In the genomic region with DNA sequence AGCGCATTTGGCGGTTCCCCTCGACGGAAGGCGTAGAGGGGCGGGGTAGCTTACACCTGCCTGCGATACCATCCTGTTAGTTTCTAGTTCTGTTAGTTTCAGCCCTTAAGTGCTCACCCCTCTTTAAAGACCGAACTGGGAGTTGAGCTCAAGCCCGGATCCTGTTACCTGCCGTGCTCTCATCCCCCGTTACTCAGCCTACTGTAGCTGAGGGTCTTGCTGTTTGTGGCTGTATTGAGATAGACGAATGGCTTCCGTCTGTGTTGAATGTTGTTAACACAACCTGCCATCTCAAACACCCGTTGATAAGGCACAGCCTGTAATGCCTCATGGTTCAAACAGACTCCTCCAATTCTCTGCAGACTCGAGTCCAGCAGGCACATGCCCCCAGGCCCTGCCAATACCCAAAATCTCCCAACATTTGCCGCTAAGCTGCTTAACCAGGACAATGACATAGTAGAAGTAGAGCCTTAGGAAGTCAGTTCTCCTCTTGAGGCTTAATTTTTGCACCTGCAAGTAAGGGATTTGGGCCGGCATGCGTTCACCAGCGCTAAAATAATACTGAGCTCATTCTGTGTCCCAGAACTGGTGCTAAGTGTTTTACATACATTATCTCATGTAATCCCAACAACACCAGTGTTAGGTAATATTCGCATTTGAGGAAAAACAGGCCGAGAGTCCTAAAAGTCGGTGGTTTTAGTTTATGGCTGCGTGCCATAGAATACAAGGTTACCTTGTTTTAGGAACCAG, we compare ENCODE assay signal across 8 cellular contexts. TPM values are rescaled to one million over a fixed set of nuclear protein-coding genes. Genes with fewer than 3 reads are reported as not detected.
A peak's percentile ranks its signal among the peaks of the same experiment; 100 is the strongest.
DNase-seq lines count a peak whose midpoint lies in the region; ATAC-seq, FAIRE-seq and TF ChIP-seq lines count a peak whose summit lies in the region.

No MANE protein-coding gene starts in this region.

- peaks cover 8% of the 10 kb centered on the region for H3K4me1 ChIP-seq in mammary epithelial cell (ENCODE audit: insufficient read depth, low read length)
- peaks cover 6 to 9% of the 10 kb centered on the region in 2 donors for H3K4me1 ChIP-seq in kidney (ENCODE audit: control insufficient read depth in 1 of 2, insufficient read depth in 1 of 2, low read depth in 1 of 2, low read length in 2 of 2)
- peaks cover 7% of the 10 kb centered on the region for H3K4me1 ChIP-seq in stomach smooth muscle (ENCODE audit: control insufficient read depth, insufficient read depth, low read length)

- intact Hi-C loops in Calu3 (cut with micrococcal nuclease; ENCODE audit: unreplicated experiment): no loop called here
- intact Hi-C loops in mammary epithelial cell (cut with micrococcal nuclease): loop anchor here (1.0 to 10.0 kb wide), 6 partner anchors 19 to 838 kb away; a partner anchor contains a TSS
- intact Hi-C loops in kidney (cut with DNase I): no loop called here

- H3K4me2 ChIP-seq in mammary epithelial cell (ENCODE audit: insufficient read depth, low read depth, low read length): peak overlapping the region; percentile 82

- DNase-seq in Calu3 (peak; percentile 15), NCI-H82 treated with DMSO at 0.1 percent for 48 hours (lab: John Stamatoyannopoulos, UW; ENCODE audit: unreplicated experiment) (peak; percentile 56), mammary epithelial cell (no peak), kidney (no peak)
- DNase-seq in activated CD4-positive, alpha-beta T cell treated with anti-CD3 and anti-CD28 coated beads for 4 hours: no peak

- in situ Hi-C loops in mammary epithelial cell (cut with MboI; ENCODE audit: low sequenced_read_pairs in 2 of 2): no loop called here

- H3K79me2 ChIP-seq in mammary epithelial cell (ENCODE audit: insufficient read depth, low read length): peaks cover 62% of the 10 kb centered on the region

- CTCF ChIA-PET in Calu3 (lab: Charles Lee) (interaction anchor here (0.6 to 1.2 kb wide), 3 partner anchors 50 to 579 kb away, joined by 3 to 5 read pairs (median 3); no protein-coding TSS in a partner anchor), mammary epithelial cell (lab: Charles Lee; ENCODE audit: low non-redundant PET) (no interaction called here)

- H3K9me3 Mint-ChIP-seq in Calu3 (ENCODE audit: low read depth, unreplicated experiment): no peaks in the 10 kb centered on the region

- peak overlapping the region; percentile 98 for H3K27ac Mint-ChIP-seq in Calu3 (ENCODE audit: unreplicated experiment)

- peak overlapping the region; percentile 96 for H3K9ac ChIP-seq in mammary epithelial cell (ENCODE audit: insufficient read depth, low read length)
- peak overlapping the region; percentile 99 to 100 for H3K9ac ChIP-seq in kidney (ENCODE audit: low read length in 2 of 2)
- H3K9ac ChIP-seq in stomach smooth muscle (ENCODE audit: low read length in 2 of 2): peak overlapping the region; percentile 96 to 100

- WGBS in mammary epithelial cell (ENCODE audit: low coverage, missing lambda C conversion rate): 6% methylated on average over 22 of the region's 23 CpGs

- TF ChIP-seq CTCF in Calu3 (IDR thresholded peaks at IDR 0.05; ENCODE audit: unreplicated experiment): no peak
- TF ChIP-seq CTCF in mammary epithelial cell (conservative IDR thresholded peaks at IDR 0.05 in 1 of 2, IDR thresholded peaks at IDR 0.05 in 1 of 2; ENCODE audit: extremely low read depth in 1 of 2, insufficient read depth in 1 of 2, low read depth in 1 of 2, low read length in 2 of 2): no peak
- TF ChIP-seq CTCF in kidney (IDR thresholded peaks at IDR 0.05; ENCODE audit: borderline replicate concordance, extremely low read depth, insufficient read depth): no peak

- BruUV-seq in Calu3 (replicated peaks; lab: Mats Ljungman, UMichigan): TSS peak; percentile 47
- BruUV-seq in mammary epithelial cell (replicated peaks; lab: Mats Ljungman, UMichigan): no TSS peak

- peak overlapping the region; percentile 98 for H3K4me3 Mint-ChIP-seq in Calu3 (ENCODE audit: low read depth, unreplicated experiment)

- FAIRE-seq in kidney (lab: Jason Lieb, UNC): no peak

- dilution Hi-C loops in mammary epithelial cell (cut with HindIII; ENCODE audit: low sequenced_read_pairs): no loop called here

- H3K4me3 ChIP-seq in mammary epithelial cell (replicated peaks in 1 of 3; ENCODE audit: insufficient read depth in 1 of 3, low read depth in 2 of 3, low read length in 3 of 3): peak overlapping the region; percentile 58 to 100 (median 78)
- peak overlapping the region; percentile 81 to 96 for H3K4me3 ChIP-seq in kidney (ENCODE audit: low read length in 2 of 2)
- peak overlapping the region; percentile 66 to 96 for H3K4me3 ChIP-seq in stomach smooth muscle (ENCODE audit: low read length in 2 of 2)

- no peaks in the 10 kb centered on the region for H3K4me1 Mint-ChIP-seq in Calu3 (ENCODE audit: low read depth, unreplicated experiment)

- H3K36me3 ChIP-seq in mammary epithelial cell (ENCODE audit: insufficient read depth, low read length) (no peaks in the 10 kb centered on the region), kidney (ENCODE audit: control insufficient read depth in 1 of 2, insufficient read depth in 2 of 2, low read length in 2 of 2) (no peaks in the 10 kb centered on the region), stomach smooth muscle (ENCODE audit: control insufficient read depth in 2 of 2, insufficient read depth in 2 of 2, low read length in 2 of 2) (no peaks in the 10 kb centered on the region)

- H3K9me3 ChIP-seq in mammary epithelial cell (replicated peaks; ENCODE audit: insufficient read depth, low read length): no peaks in the 10 kb centered on the region
- no peaks in the 10 kb centered on the region for H3K9me3 ChIP-seq in kidney (ENCODE audit: control insufficient read depth in 1 of 2, low read length in 2 of 2)
- no peaks in the 10 kb centered on the region for H3K9me3 ChIP-seq in stomach smooth muscle (ENCODE audit: control insufficient read depth in 2 of 2, low read length in 2 of 2)

- ATAC-seq in GM19324 (IDR thresholded peaks at IDR 0.05; ENCODE audit: low FRiP score, unreplicated experiment) (peak; percentile 45), HG03280 (IDR thresholded peaks at IDR 0.05; ENCODE audit: unreplicated experiment) (peak; percentile 37)

- H3K27ac ChIP-seq in mammary epithelial cell (ENCODE audit: insufficient read depth, low read depth, low read length): peak overlapping the region; percentile 96
- peak overlapping the region; percentile 100 for H3K27ac ChIP-seq in kidney (ENCODE audit: low read depth in 2 of 2, low read length in 2 of 2)
- H3K27ac ChIP-seq in stomach smooth muscle (ENCODE audit: low read length): peak overlapping the region; percentile 100

- peak overlapping the region; percentile 74 for H2AFZ ChIP-seq in mammary epithelial cell (ENCODE audit: low read depth, low read length)

- H3K27me3 ChIP-seq in mammary epithelial cell (ENCODE audit: insufficient read depth, low read length) (no peaks in the 10 kb centered on the region), stomach smooth muscle (ENCODE audit: control insufficient read depth in 1 of 2, insufficient read depth in 2 of 2, low read length in 2 of 2) (no peaks in the 10 kb centered on the region)

- H3K36me3 Mint-ChIP-seq in Calu3 (ENCODE audit: insufficient read depth, unreplicated experiment): peaks cover 34% of the 10 kb centered on the region

- H3K27me3 Mint-ChIP-seq in Calu3 (ENCODE audit: unreplicated experiment): no peaks in the 10 kb centered on the region

- no peaks in the 10 kb centered on the region for H4K20me1 ChIP-seq in mammary epithelial cell (ENCODE audit: insufficient read depth, low read length)

RNA-seq across cellular contexts. Expression of a gene that starts 1.3 kb away (rescaled TPM):
- total RNA-seq in Calu3 (2022): 10.0 and 10.1 TPM in 2 replicates
- total RNA-seq in mammary epithelial cell: 1 to 10 TPM; 2.3 to 7.9 TPM
- polyA plus RNA-seq in mammary epithelial cell: 1.5 TPM
- 49.7 TPM for polyA minus RNA-seq in mammary epithelial cell
- total RNA-seq in kidney: 17.8 TPM
- polyA plus RNA-seq in kidney (ENCODE audit: insufficient read depth, low read depth, low replicate concordance): 1.6 TPM

Comparison
In these comparisons a context has a peak if more than half of its experiments do, and no peak if none do; other contexts are left out.
1. DNase-seq: peak in Calu3 (single experiment) and NCI-H82 treated with DMSO at 0.1 percent for 48 hours (single experiment); none in mammary epithelial cell (single experiment), kidney (single experiment) and activated CD4-positive, alpha-beta T cell treated with anti-CD3 and anti-CD28 coated beads for 4 hours (0 of 2).
2. Peak in every context shown above with its lines, with median percentiles within 50 percentile points of each other: H3K27ac ChIP-seq, H3K4me3 ChIP-seq and H3K9ac ChIP-seq.